ENCODE assay signal across 25 cellular contexts in genomic region chr13:76864259-76864658, GRCh38.
"Had no signal": no experiment of that assay in that cellular context is flagged by ENCODE, and none has a peak within 500 bp of the region (broad histone marks: within the 10 kb centered on the region; RNA-seq: fewer than 3 reads in every experiment).

No MANE protein-coding gene starts in this region.

- H3K4me3 Mint-ChIP-seq: mesothelial cell of epicardium; naive thymus-derived CD8-positive, alpha-beta T cell; nephron; neural crest cell; stimulated activated naive B cell treated with anti-CD40 and anti-IgM and Interleukin-4, amounts not matched to agents 10 μg/mL and 1 μg/mL and 100 μg/mL, for 72 hours; stimulated activated naive CD8-positive, alpha-beta T cell treated with anti-CD3 and anti-CD28 coated beads, Interleukin-15, Interleukin-2, amounts not matched to agents 100 ng/mL and 50 ng/mL, for 24 hours; type B pancreatic cell had no signal

- H3K27ac Mint-ChIP-seq: mesothelial cell of epicardium; naive thymus-derived CD8-positive, alpha-beta T cell; stimulated activated naive B cell treated with anti-CD40 and anti-IgM and Interleukin-4, amounts not matched to agents 10 μg/mL and 1 μg/mL and 100 μg/mL, for 72 hours; stimulated activated naive CD8-positive, alpha-beta T cell treated with anti-CD3 and anti-CD28 coated beads, Interleukin-15, Interleukin-2, amounts not matched to agents 100 ng/mL and 50 ng/mL, for 24 hours; type B pancreatic cell had no signal

- H3K4me1 Mint-ChIP-seq: mesothelial cell of epicardium; naive thymus-derived CD8-positive, alpha-beta T cell; neural crest cell; stimulated activated naive B cell treated with anti-CD40 and anti-IgM and Interleukin-4, amounts not matched to agents 10 μg/mL and 1 μg/mL and 100 μg/mL, for 72 hours had no signal

- H3K36me3 Mint-ChIP-seq: mesothelial cell of epicardium; stimulated activated naive B cell treated with anti-CD40 and anti-IgM and Interleukin-4, amounts not matched to agents 10 μg/mL and 1 μg/mL and 100 μg/mL, for 72 hours; type B pancreatic cell had no signal

- H3K9me3 Mint-ChIP-seq: neural crest cell; stimulated activated naive B cell treated with anti-CD40 and anti-IgM and Interleukin-4, amounts not matched to agents 10 μg/mL and 1 μg/mL and 100 μg/mL, for 72 hours had no signal

- ATAC-seq: left colon; left lung; lower lobe of right lung; naive thymus-derived CD8-positive, alpha-beta T cell; pancreas; right cardiac atrium; sciatic nerve; stimulated activated naive B cell treated with anti-CD40 and anti-IgM and Interleukin-4, amounts not matched to agents 10 μg/mL and 1 μg/mL and 100 μg/mL, for 72 hours had no signal

- DNase-seq: hippocampal formation; kidney; left colon; left lung; lower lobe of right lung; mesendoderm; naive thymus-derived CD8-positive, alpha-beta T cell; nucleus accumbens; pancreas; posterior cingulate gyrus; retina; right cardiac atrium; small intestine; spleen; stimulated activated CD4-positive, alpha-beta T cell treated with anti-CD3 and anti-CD28 coated beads, Interleukin-4, amount 100 ng/mL, for 4 hours; stimulated activated CD8-positive, alpha-beta memory T cell treated with anti-CD3 and anti-CD28 coated beads, Interleukin-4, amount 100 ng/mL, for 48 hours; stimulated activated naive B cell treated with anti-CD40 and anti-IgM and Interleukin-4, amounts not matched to agents 10 μg/mL and 1 μg/mL and 100 μg/mL, for 72 hours; substantia nigra; uterus had no signal
